8 cellular contexts compared by ENCODE assay signal in the genomic region with DNA sequence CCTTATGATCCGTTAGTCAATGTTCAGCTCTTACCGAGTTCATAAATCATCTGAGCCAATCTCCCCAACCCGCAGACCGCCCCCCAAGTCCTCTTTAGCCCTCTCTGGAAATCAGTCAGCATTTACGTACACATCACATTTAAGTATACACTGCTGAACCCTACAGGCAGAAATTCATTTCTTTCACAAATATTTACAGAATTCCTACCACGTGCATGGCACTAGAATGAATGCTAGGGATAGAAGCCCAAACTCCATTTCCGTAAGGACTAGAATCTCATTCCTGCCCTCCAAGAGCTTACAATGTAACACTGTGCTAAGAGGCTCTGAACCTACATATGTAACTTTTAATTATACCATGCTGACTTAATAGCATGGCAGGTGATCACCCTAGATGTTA. TPM values are rescaled to one million over a fixed set of nuclear protein-coding genes. Genes with fewer than 3 reads are reported as not detected.
DNase-seq lines count a peak whose midpoint lies in the region; ATAC-seq and TF ChIP-seq lines count a peak whose summit lies in the region.

No MANE protein-coding gene starts in this region.

- H3K27ac Mint-ChIP-seq in CD14-positive monocyte, result peak overlapping the region in 3 of 7 donors; percentile 29 to 98 (median 81)
- peak overlapping the region; percentile 100 for H3K27ac Mint-ChIP-seq in central memory CD8-positive, alpha-beta T cell (ENCODE audit: low read depth)
- H3K27ac Mint-ChIP-seq in natural killer cell, result peak overlapping the region; percentile 92 to 97

- no peaks in the 10 kb centered on the region for H3K27me3 ChIP-seq in KMS-11 (ENCODE audit: insufficient read depth, low read depth)

- H3K36me3 Mint-ChIP-seq in CD14-positive monocyte (peaks cover 18 to 27% of the 10 kb centered on the region in 2 donors), natural killer cell (no peaks in the 10 kb centered on the region)
- H3K36me3 Mint-ChIP-seq in central memory CD8-positive, alpha-beta T cell (ENCODE audit: insufficient read depth), result peaks cover 37% of the 10 kb centered on the region

- peaks cover 52% of the 10 kb centered on the region for H3K79me2 ChIP-seq in KMS-11 (ENCODE audit: insufficient read depth, low read depth)

- H3K4me3 Mint-ChIP-seq in CD14-positive monocyte (peak overlapping the region; percentile 99 to 100), natural killer cell (peak overlapping the region; percentile 98)
- peak overlapping the region; percentile 96 for H3K4me3 Mint-ChIP-seq in central memory CD8-positive, alpha-beta T cell

- DNase-seq in CD14-positive monocyte (ENCODE audit: low spot score), result no peak
- DNase-seq in central memory CD8-positive, alpha-beta T cell (ENCODE audit: low spot score in 2 of 2), result no peak
- DNase-seq in natural killer cell, result no peak
- no peak for DNase-seq in A172 (ENCODE audit: low spot score)
- DNase-seq in SHP77 (lab: John Stamatoyannopoulos, UW), result no peak
- no peak for DNase-seq in posterior cingulate gyrus
- DNase-seq in effector CD8-positive, alpha-beta T cell (lab: John Stamatoyannopoulos, UW), result no peak

- H3K4me2 ChIP-seq in KMS-11, result peak overlapping the region; percentile 91

- H3K4me1 Mint-ChIP-seq in CD14-positive monocyte, result peaks cover 44% of the 10 kb centered on the region
- peaks cover 45% of the 10 kb centered on the region for H3K4me1 Mint-ChIP-seq in central memory CD8-positive, alpha-beta T cell
- peaks cover 44 to 49% of the 10 kb centered on the region in 2 donors for H3K4me1 Mint-ChIP-seq in natural killer cell

- no peaks in the 10 kb centered on the region for H3K36me3 ChIP-seq in KMS-11 (ENCODE audit: insufficient read depth)

- H3K9me3 Mint-ChIP-seq in CD14-positive monocyte (peaks cover 0 to 2% (median 0%) of the 10 kb centered on the region in 7 donors), natural killer cell (no peaks in the 10 kb centered on the region)
- no peaks in the 10 kb centered on the region for H3K9me3 Mint-ChIP-seq in central memory CD8-positive, alpha-beta T cell

- H3K4me1 ChIP-seq in KMS-11 (ENCODE audit: low read depth, poor library complexity, severe bottlenecking), result peaks cover 57% of the 10 kb centered on the region

- no peak overlapping the region for H2AFZ ChIP-seq in KMS-11 (ENCODE audit: low read depth)

- 0 out of 2 replicates have a peak, but pooled peaks cover 4% of the 10 kb centered on the region for H4K20me1 ChIP-seq in KMS-11 (ENCODE audit: insufficient read depth)

- intact Hi-C loops in CD14-positive monocyte (cut with micrococcal nuclease) (loop anchor here in 1 of 2 donors (10.0 kb wide), 1 partner anchor 676 kb away; a partner anchor contains a TSS), natural killer cell (cut with micrococcal nuclease) (no loop called here), posterior cingulate gyrus (cut with DNase I) (no loop called here)

- TF ChIP-seq CTCF in CD14-positive monocyte (IDR thresholded peaks at IDR 0.05) (no peak), KMS-11 (conservative IDR thresholded peaks at IDR 0.05; ENCODE audit: low read depth, low read length) (no peak), natural killer cell (IDR thresholded peaks at IDR 0.05) (no peak)

- H3K4me3 ChIP-seq in KMS-11 (IDR thresholded peaks at IDR 0.05; ENCODE audit: insufficient read depth, low read depth, low read length), result no peak overlapping the region

- peak overlapping the region; percentile 92; the same call in 1 of the 2 replicates for H3K9ac ChIP-seq in KMS-11

- H3K27me3 Mint-ChIP-seq in CD14-positive monocyte (ENCODE audit: low read depth in 3 of 3), result peaks cover 0 to 2% (median 0%) of the 10 kb centered on the region in 3 donors
- no peaks in the 10 kb centered on the region for H3K27me3 Mint-ChIP-seq in central memory CD8-positive, alpha-beta T cell
- no peaks in the 10 kb centered on the region for H3K27me3 Mint-ChIP-seq in natural killer cell (ENCODE audit: low read depth in 2 of 2)

- ATAC-seq in central memory CD8-positive, alpha-beta T cell (replicated peaks; ENCODE audit: extremely low read depth, poor library complexity, severe bottlenecking), result no peak
- no peak for ATAC-seq in natural killer cell

- H3K27ac ChIP-seq in KMS-11, result no peak overlapping the region

RNA-seq across cellular contexts. Expression of a gene that starts 1.8 kb away (rescaled TPM):
- polyA plus RNA-seq in CD14-positive monocyte, result 10 to 100 TPM; 42.3 to 45.1 TPM
- 10 to 100 TPM; 72.3 to 93.9 (median 78.3) TPM for total RNA-seq in natural killer cell
- total RNA-seq in A172 (2014; rRNA removed; shearing (Covaris generic)), result 61.7 and 69.9 TPM in 2 replicates

RNA-seq across cellular contexts. Expression of a gene that starts 21.8 kb away (rescaled TPM):
- not detected for polyA plus RNA-seq in CD14-positive monocyte
- total RNA-seq in natural killer cell, result not detected
- total RNA-seq in A172 (2014; rRNA removed; shearing (Covaris generic)), result 3.1 and 4.8 TPM in 2 replicates

RNA-seq across cellular contexts. Expression of a gene that starts 38.3 kb away (rescaled TPM):
- polyA plus RNA-seq in CD14-positive monocyte, result not detected
- total RNA-seq in natural killer cell, result not detected
- total RNA-seq in A172 (2014; rRNA removed; shearing (Covaris generic)), result 0.19 TPM in 1 of 2 replicates, not detected in the other
